10 cellular contexts compared by ENCODE assay signal in the genomic region with DNA sequence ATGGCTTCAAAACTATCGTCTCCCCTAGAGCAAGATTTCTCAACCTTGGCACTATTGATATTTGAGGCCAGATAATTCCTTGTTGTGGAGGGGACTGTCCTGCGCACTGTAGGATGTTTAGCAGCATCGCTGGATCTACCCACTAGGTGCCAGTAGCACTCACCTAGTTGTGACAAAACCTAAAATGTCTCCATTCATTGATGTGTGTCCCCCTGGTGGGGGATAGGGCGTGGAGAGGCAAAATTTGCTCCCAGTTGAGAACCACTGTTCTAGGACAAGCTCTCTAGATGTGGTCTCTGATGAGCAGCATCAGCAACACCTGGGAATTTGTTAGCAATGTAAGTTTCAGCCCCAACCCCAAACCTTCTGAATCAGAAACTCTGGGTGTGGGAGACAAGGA.
DNase-seq lines count a peak whose midpoint lies in the region; ATAC-seq and TF ChIP-seq lines count a peak whose summit lies in the region.
"Had no signal": no experiment of that assay in that cellular context is flagged by ENCODE, and none has a peak within 500 bp of the region (broad histone marks: within the 10 kb centered on the region; RNA-seq: fewer than 3 reads in every experiment).

No MANE protein-coding gene starts in this region.

- no peak overlapping the region for H3K4me3 ChIP-seq in fibroblast of the aortic adventitia (ENCODE audit: low read depth, low read length)
- no peak overlapping the region for H3K4me3 ChIP-seq in upper lobe of right lung

- H3K36me3 Mint-ChIP-seq in T-helper 17 cell (ENCODE audit: low read depth) = no peaks in the 10 kb centered on the region

- H3K36me3 ChIP-seq in upper lobe of right lung = no peaks in the 10 kb centered on the region

- no peaks in the 10 kb centered on the region for H3K4me1 ChIP-seq in upper lobe of right lung

- DNase-seq in cardiac septum (ENCODE audit: low spot score) (peak; percentile 24), Right ventricle myocardium inferior (ENCODE audit: missing footprints) (no peak), T-helper 17 cell (no peak), fibroblast of the aortic adventitia (ENCODE audit: low read depth) (no peak), upper lobe of right lung (no peak), kidney glomerular epithelial cell (lab: John Stamatoyannopoulos, UW) (no peak), glomerular visceral epithelial cell (ENCODE audit: extremely low spot score) (no peak), amygdala (lab: John Stamatoyannopoulos, UW) (no peak)

- H3K9me3 ChIP-seq in T-helper 17 cell (ENCODE audit: control insufficient read depth, low read length, poor library complexity, severe bottlenecking) (no peaks in the 10 kb centered on the region), upper lobe of right lung (no peaks in the 10 kb centered on the region)

- no peak overlapping the region for H3K4me3 Mint-ChIP-seq in T-helper 17 cell
- H3K4me3 Mint-ChIP-seq: IgD-negative memory B cell, nephron had no signal

- no peak overlapping the region for H3K27ac Mint-ChIP-seq in T-helper 17 cell
- H3K27ac Mint-ChIP-seq: nephron had no signal

- H3K4me1 Mint-ChIP-seq in T-helper 17 cell = peaks cover 7% of the 10 kb centered on the region
- H3K4me1 Mint-ChIP-seq: nephron had no signal

- no peaks in the 10 kb centered on the region for H3K27me3 Mint-ChIP-seq in T-helper 17 cell
- H3K27me3 Mint-ChIP-seq: IgD-negative memory B cell had no signal

- H3K27ac ChIP-seq in upper lobe of right lung = no peak overlapping the region

- no peak for ATAC-seq in Right ventricle myocardium inferior
- peak; percentile 73 for ATAC-seq in T-helper 17 cell
- ATAC-seq in upper lobe of right lung = no peak

- intact Hi-C loops in cardiac septum (cut with DNase I) (loop anchor here (10.0 kb wide), 1 partner anchor 163 kb away; no protein-coding TSS in a partner anchor), Right ventricle myocardium inferior (cut with DNase I) (no loop called here), upper lobe of right lung (cut with DNase I) (no loop called here)

- peak; percentile 15 for TF ChIP-seq CTCF in fibroblast of the aortic adventitia (IDR thresholded peaks at IDR 0.05; ENCODE audit: insufficient read depth, low read length)
- peak; percentile 25 for TF ChIP-seq CTCF in upper lobe of right lung (IDR thresholded peaks at IDR 0.05)

- no peaks in the 10 kb centered on the region for H3K27me3 ChIP-seq in upper lobe of right lung
